2 cellular contexts compared by ENCODE assay signal in the genomic region with DNA sequence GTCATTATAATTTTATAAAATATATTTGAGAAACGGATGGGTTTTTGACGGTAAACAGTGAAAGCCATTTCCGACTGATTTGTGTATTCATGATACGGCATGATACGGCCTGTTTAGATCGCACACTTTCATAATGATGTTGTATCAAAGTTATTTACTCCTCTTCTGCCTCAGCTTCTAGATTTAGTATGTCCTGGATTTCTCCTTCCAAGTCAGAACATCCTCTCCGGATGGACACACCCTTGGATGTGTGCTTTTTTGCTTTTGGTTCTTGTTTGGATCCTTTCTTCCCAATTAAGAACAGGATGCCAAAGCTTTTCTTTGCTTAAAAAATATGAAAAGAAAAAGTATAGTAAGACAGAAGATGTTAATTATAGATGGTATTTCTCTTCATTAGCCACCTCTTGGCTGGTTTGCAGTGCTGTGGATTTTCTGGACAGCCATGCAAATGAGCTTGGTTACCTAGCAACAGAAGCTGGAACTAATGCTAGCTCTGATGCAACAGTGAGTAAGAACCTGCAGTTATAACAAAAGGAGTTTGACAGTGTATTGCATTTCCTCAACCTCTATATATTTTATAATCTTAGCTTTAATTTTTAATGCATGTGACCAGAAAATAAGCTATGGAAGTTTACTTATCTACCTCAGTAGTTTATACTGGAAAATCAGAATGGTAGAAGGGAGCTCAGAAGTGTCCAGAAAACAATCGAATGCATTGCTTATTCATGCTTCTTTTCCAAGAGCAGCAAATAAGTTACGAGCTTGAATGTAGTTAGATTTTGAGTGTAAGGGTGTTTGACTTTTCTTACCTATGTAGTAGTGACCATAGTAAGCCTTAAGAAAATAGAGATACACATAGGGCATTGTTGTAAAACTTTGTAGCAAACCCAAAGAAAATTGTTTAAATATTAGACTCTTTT.
TF ChIP-seq lines count a peak whose summit lies in the region.

No MANE protein-coding gene starts in this region.

TF ChIP-seq in Ishikawa, 13 proteins besides CTCF, POLR2A, EP300 and RAD21:
- TF ChIP-seq CEBPB (IDR thresholded peaks at IDR 0.05) (peak; percentile 83), TCF12 (IDR thresholded peaks at IDR 0.05; ENCODE audit: low read depth) (no peak)
TF ChIP-seq in Ishikawa: peak in this region for 1.

TF ChIP-seq in GM12878, 131 proteins besides CTCF, POLR2A, EP300 and RAD21:
- TF ChIP-seq ZNF24 (IDR thresholded peaks at IDR 0.05) (peak; percentile 70; the same call in 1 of the 2 replicates), ZNF622 (IDR thresholded peaks at IDR 0.05) (no peak), BMI1 (IDR thresholded peaks at IDR 0.05; ENCODE audit: borderline replicate concordance) (0 out of 2 replicates have a peak, but pooled peaks have one; percentile 64)
